Comparison of ENCODE assay signal across 9 cellular contexts in genomic region chr11:7987560-7987883, GRCh38. TPM values are rescaled to one million over a fixed set of nuclear protein-coding genes. Genes with fewer than 3 reads are reported as not detected.
A peak's percentile ranks its signal among the peaks of the same experiment; 100 is the strongest.
DNase-seq lines count a peak whose midpoint lies in the region; ATAC-seq, FAIRE-seq and TF ChIP-seq lines count a peak whose summit lies in the region.
"Not testable (repeated sequence)": the region's sequence is repeated elsewhere in the genome, so short reads cannot be mapped to it uniquely, and the experiment has no call there.
"Had no signal": no experiment of that assay in that cellular context is flagged by ENCODE, and none has a peak within 500 bp of the region (broad histone marks: within the 10 kb centered on the region; RNA-seq: fewer than 3 reads in every experiment).

No MANE protein-coding gene starts in this region.

- H4K91ac ChIP-seq in H1 (replicated peaks; ENCODE audit: insufficient read length, low read length): not testable (repeated sequence)

- peaks cover 16% of the 10 kb centered on the region for H3K36me3 Mint-ChIP-seq in CD4-positive, CD25-positive, alpha-beta regulatory T cell
- H3K36me3 Mint-ChIP-seq in activated naive CD4-positive, alpha-beta T cell treated with anti-CD3 and anti-CD28 coated beads for 36 hours (ENCODE audit: low read depth): peaks cover 19% of the 10 kb centered on the region
- H3K36me3 Mint-ChIP-seq in immature natural killer cell: peaks cover 3 to 14% (median 4%) of the 10 kb centered on the region in 3 donors

- H3K4me2 ChIP-seq in PC-9 (peak overlapping the region; percentile 98), H1 (ENCODE audit: insufficient read depth in 1 of 2, low read depth in 2 of 2, low read length in 2 of 2) (peak overlapping the region; percentile 85 to 91)

- not testable (repeated sequence) for H2BK120ac ChIP-seq in H1 (replicated peaks; ENCODE audit: low read depth, low read length)

- H4K20me1 ChIP-seq in PC-9 (ENCODE audit: insufficient read depth); H1 (replicated peaks in 1 of 2; ENCODE audit: control insufficient read depth in 1 of 2, insufficient read depth in 2 of 2, low read length in 2 of 2): not testable (repeated sequence)

- H3K27me3 ChIP-seq in CD4-positive, CD25-positive, alpha-beta regulatory T cell (ENCODE audit: control insufficient read depth, insufficient read depth, low read length); PC-9 (ENCODE audit: insufficient read depth, low read depth); H1 (replicated peaks in 1 of 4; ENCODE audit: control insufficient read depth in 3 of 4, extremely low read depth in 1 of 4, insufficient read depth in 3 of 4, low read length in 3 of 4); neuron (ENCODE audit: insufficient read depth, low read length); thoracic aorta (replicated peaks; ENCODE audit: insufficient read depth): not testable (repeated sequence)

- H3K27ac ChIP-seq in CD4-positive, CD25-positive, alpha-beta regulatory T cell (ENCODE audit: insufficient read depth, low read length, poor library complexity, severe bottlenecking): peak overlapping the region; percentile 75
- not testable (repeated sequence) for H3K27ac ChIP-seq in PC-9; H1 (ENCODE audit: low read depth, low read length)
- peak overlapping the region; percentile 47 to 54 for H3K27ac ChIP-seq in thoracic aorta

- H3K23me2 ChIP-seq in H1 (ENCODE audit: low read depth, low read length): not testable (repeated sequence)

- not testable (repeated sequence) for H3K9me3 ChIP-seq in CD4-positive, CD25-positive, alpha-beta regulatory T cell (ENCODE audit: control insufficient read depth in 2 of 2, low read length in 2 of 2); PC-9 (ENCODE audit: insufficient read depth, low read depth); H1 (ENCODE audit: insufficient read depth in 2 of 2, low read depth in 1 of 2, low read length in 1 of 2); neuron (ENCODE audit: low read length); thoracic aorta

- not testable (repeated sequence) for H3K9me3 Mint-ChIP-seq in CD4-positive, CD25-positive, alpha-beta regulatory T cell; activated naive CD4-positive, alpha-beta T cell treated with anti-CD3 and anti-CD28 coated beads for 36 hours; immature natural killer cell

- H2BK5ac ChIP-seq in H1 (ENCODE audit: low read depth, low read length): not testable (repeated sequence)

- not testable (repeated sequence) for TF ChIP-seq CTCF in PC-9 (conservative IDR thresholded peaks at IDR 0.05); H1 (IDR thresholded peaks at IDR 0.05; ENCODE audit: control extremely low read depth in 1 of 3, insufficient read depth in 1 of 3, low read depth in 1 of 3, low read length in 3 of 3); thoracic aorta (IDR thresholded peaks at IDR 0.05)

- DNase-seq in CD4-positive, CD25-positive, alpha-beta regulatory T cell; PC-9; activated naive CD4-positive, alpha-beta T cell treated with anti-CD3 and anti-CD28 coated beads for 36 hours; H1 (ENCODE audit: low read depth in 1 of 2, low spot score in 2 of 2); immature natural killer cell; thoracic aorta (ENCODE audit: low spot score): not testable (repeated sequence)

- not testable (repeated sequence) for H3K27me3 Mint-ChIP-seq in CD4-positive, CD25-positive, alpha-beta regulatory T cell; activated naive CD4-positive, alpha-beta T cell treated with anti-CD3 and anti-CD28 coated beads for 36 hours (ENCODE audit: low read depth); immature natural killer cell (ENCODE audit: low read depth in 3 of 3)

- H3K79me2 ChIP-seq in PC-9 (ENCODE audit: low read depth): peaks cover 30% of the 10 kb centered on the region
- peaks cover 10 to 32% of the 10 kb centered on the region in 2 experiments for H3K79me2 ChIP-seq in H1 (ENCODE audit: control insufficient read depth in 1 of 2, insufficient read depth in 2 of 2, low read length in 2 of 2)

- H4K8ac ChIP-seq in H1 (ENCODE audit: extremely low read depth, insufficient read depth, low read length): not testable (repeated sequence)

- not testable (repeated sequence) for TF ChIP-seq EP300 in H1 (IDR thresholded peaks at IDR 0.05; ENCODE audit: borderline replicate concordance in 1 of 2, low read depth in 2 of 2, low read length in 2 of 2)

- H2AK5ac ChIP-seq in H1 (ENCODE audit: low read depth, low read length): not testable (repeated sequence)

- POLR2A ChIA-PET in PC-9 (lab: Charles Lee; ENCODE audit: unreplicated experiment): interaction anchor here (0.6 to 1.4 kb wide), 7 partner anchors 77 to 707 kb away, joined by 3 to 12 read pairs (median 5); no protein-coding TSS in a partner anchor
- POLR2A ChIA-PET in H1 (lab: Charles Lee; ENCODE audit: partially characterized antibody): interaction anchor here (1.0 to 2.4 kb wide), 15 partner anchors 8 to 112 kb away, joined by 3 to 58 read pairs (median 4); no protein-coding TSS in a partner anchor

- not testable (repeated sequence) for H3K23ac ChIP-seq in H1 (ENCODE audit: insufficient read length)

- not testable (repeated sequence) for H3K9me2 ChIP-seq in PC-9 (ENCODE audit: insufficient read depth)

- not testable (repeated sequence) for H2BK12ac ChIP-seq in H1 (ENCODE audit: low read depth, low read length)

- peak overlapping the region; percentile 94 to 100 (median 97) for H3K27ac Mint-ChIP-seq in CD4-positive, CD25-positive, alpha-beta regulatory T cell
- peak overlapping the region; percentile 47 for H3K27ac Mint-ChIP-seq in activated naive CD4-positive, alpha-beta T cell treated with anti-CD3 and anti-CD28 coated beads for 36 hours
- peak overlapping the region; percentile 77 to 97 (median 90) for H3K27ac Mint-ChIP-seq in immature natural killer cell

- not testable (repeated sequence) for H4K5ac ChIP-seq in H1 (ENCODE audit: insufficient read length, low read depth, low read length)

- not testable (repeated sequence) for TF ChIP-seq RAD21 in H1 (IDR thresholded peaks at IDR 0.05 in 1 of 2, conservative IDR thresholded peaks at IDR 0.05 in 1 of 2; ENCODE audit: low read depth in 2 of 2, low read length in 2 of 2)

- not testable (repeated sequence) for H2BK20ac ChIP-seq in H1 (ENCODE audit: low read length)

- BruUV-seq in PC-9 (replicated peaks; lab: Mats Ljungman, UMichigan): not testable (repeated sequence)

- H3K79me1 ChIP-seq in H1 (ENCODE audit: low read depth, low read length): not testable (repeated sequence)

- H3K4me3 ChIP-seq in CD4-positive, CD25-positive, alpha-beta regulatory T cell (ENCODE audit: low read depth, low read length): peak overlapping the region; percentile 98
- H3K4me3 ChIP-seq in PC-9 (peak overlapping the region; percentile 91), H1 (ENCODE audit: extremely low read depth in 1 of 4, insufficient read depth in 2 of 4, low read depth in 3 of 4, low read length in 4 of 4) (peak overlapping the region; percentile 73 to 99 (median 86)), neuron (ENCODE audit: low read length) (peak overlapping the region; percentile 97), thoracic aorta (peak overlapping the region; percentile 83)

- H3K4me1 ChIP-seq in CD4-positive, CD25-positive, alpha-beta regulatory T cell (ENCODE audit: control insufficient read depth, insufficient read depth, low read length, poor library complexity, severe bottlenecking): peaks cover 25% of the 10 kb centered on the region
- H3K4me1 ChIP-seq in PC-9 (replicated peaks; ENCODE audit: insufficient read depth) (peaks cover 23% of the 10 kb centered on the region), neuron (ENCODE audit: insufficient read depth, low read length) (peaks cover 17% of the 10 kb centered on the region), thoracic aorta (ENCODE audit: control insufficient read depth in 1 of 2, low read depth in 2 of 2) (peaks cover 28 to 37% of the 10 kb centered on the region in 2 donors)
- not testable (repeated sequence) for H3K4me1 ChIP-seq in H1 (replicated peaks in 1 of 4; ENCODE audit: control insufficient read depth in 3 of 4, insufficient read depth in 4 of 4, low read length in 3 of 4)

- H3K18ac ChIP-seq in H1 (ENCODE audit: extremely low read depth, low read length): not testable (repeated sequence)

- intact Hi-C loops in PC-9 (cut with micrococcal nuclease; ENCODE audit: unreplicated experiment): loop anchor here (1.0 kb wide), 2 partner anchors 81 to 95 kb away; no protein-coding TSS in a partner anchor
- intact Hi-C loops in activated naive CD4-positive, alpha-beta T cell treated with anti-CD3 and anti-CD28 coated beads for 36 hours (cut with micrococcal nuclease): loop anchor here (1.0 to 10.0 kb wide), 10 partner anchors 31 to 1753 kb away; partner anchors contain the start of genes CNGA4, CYB5R2, FHIP1B and PPFIBP2

- not testable (repeated sequence) for TF ChIP-seq POLR2A in H1 (IDR thresholded peaks at IDR 0.05; ENCODE audit: control extremely low read depth in 1 of 2, low read depth in 2 of 2, low read length in 2 of 2)

- peak overlapping the region; percentile 91 for H3K4ac ChIP-seq in H1 (replicated peaks; ENCODE audit: insufficient read length, low read depth, low read length)

- not testable (repeated sequence) for H3F3A ChIP-seq in PC-9 (ENCODE audit: insufficient read depth, low read depth)

- H3K14ac ChIP-seq in H1 (ENCODE audit: insufficient read length): not testable (repeated sequence)

- CTCF ChIA-PET in PC-9 (lab: Charles Lee): interaction anchor here (0.5 to 1.4 kb wide), 5 partner anchors 10 to 95 kb away, joined by 4 to 25 read pairs (median 9); no protein-coding TSS in a partner anchor
- CTCF ChIA-PET in activated naive CD4-positive, alpha-beta T cell treated with anti-CD3 and anti-CD28 coated beads for 36 hours (lab: Charles Lee): interaction anchor here (0.6 to 2.4 kb wide), 15 partner anchors 8 to 177 kb away, joined by 3 to 71 read pairs (median 5); no protein-coding TSS in a partner anchor
- CTCF ChIA-PET in H1 (lab: Charles Lee; ENCODE audit: partially characterized antibody): interaction anchor here (0.5 to 6.0 kb wide), 18 partner anchors 10 to 1282 kb away, joined by 3 to 127 read pairs (median 6); partner anchors contain the start of gene NLRP10

- H2BK15ac ChIP-seq in H1 (ENCODE audit: low read length): not testable (repeated sequence)

- FAIRE-seq in H1 (lab: Jason Lieb, UNC): not testable (repeated sequence)

- WGBS in H1 (ENCODE audit: extremely low coverage in 1 of 2, insufficient coverage in 1 of 2, insufficient read length in 1 of 2, insufficient replicate concordance in 2 of 2, low coverage in 1 of 2, low lambda C conversion rate in 2 of 2, missing lambda C conversion rate in 1 of 2), 2 experiments: 1 to 100% methylated on average over 1 to 9 of the region's 13 CpGs

- peak in 1 of 2 donors; percentile 2 for ATAC-seq in CD4-positive, CD25-positive, alpha-beta regulatory T cell (ENCODE audit: low read depth in 2 of 2)
- ATAC-seq in HG02610 (IDR thresholded peaks at IDR 0.05; ENCODE audit: unreplicated experiment): peak; percentile 8
- not testable (repeated sequence) for ATAC-seq in thoracic aorta (ENCODE audit: insufficient number of reproducible peaks, low FRiP score, low read depth)

- peaks cover 21% of the 10 kb centered on the region for H3K36me3 ChIP-seq in CD4-positive, CD25-positive, alpha-beta regulatory T cell (ENCODE audit: control insufficient read depth, insufficient read depth, low read length)
- H3K36me3 ChIP-seq in PC-9 (ENCODE audit: low read depth) (peaks cover 11% of the 10 kb centered on the region; the same call in 1 of the 2 replicates), H1 (ENCODE audit: control insufficient read depth in 2 of 4, insufficient read depth in 4 of 4, low read length in 3 of 4) (peaks cover 0 to 26% (median 11%) of the 10 kb centered on the region in 4 experiments; a peak in 7 of 8 replicates), neuron (ENCODE audit: insufficient read depth, low read length) (peaks cover 30% of the 10 kb centered on the region), thoracic aorta (peaks cover 13% of the 10 kb centered on the region)

- H2AFZ ChIP-seq in PC-9: peak overlapping the region; percentile 66
- not testable (repeated sequence) for H2AFZ ChIP-seq in H1 (ENCODE audit: low read length); neuron (ENCODE audit: low read depth, low read length)

- H3K4me1 Mint-ChIP-seq in CD4-positive, CD25-positive, alpha-beta regulatory T cell: peaks cover 21 to 58% (median 41%) of the 10 kb centered on the region in 4 donors
- H3K4me1 Mint-ChIP-seq in activated naive CD4-positive, alpha-beta T cell treated with anti-CD3 and anti-CD28 coated beads for 36 hours (ENCODE audit: low read depth): peaks cover 37% of the 10 kb centered on the region
- H3K4me1 Mint-ChIP-seq in immature natural killer cell: peaks cover 40 to 55% of the 10 kb centered on the region in 2 donors

- not testable (repeated sequence) for H3K56ac ChIP-seq in H1 (replicated peaks; ENCODE audit: insufficient read length, low read depth, low read length)

- H3K4me3 Mint-ChIP-seq in CD4-positive, CD25-positive, alpha-beta regulatory T cell: peak overlapping the region; percentile 77 to 98 (median 94)
- H3K4me3 Mint-ChIP-seq in activated naive CD4-positive, alpha-beta T cell treated with anti-CD3 and anti-CD28 coated beads for 36 hours: peak overlapping the region; percentile 88
- H3K4me3 Mint-ChIP-seq in immature natural killer cell: peak overlapping the region; percentile 88 to 99 (median 90)

- H3K9ac ChIP-seq in H1 (replicated peaks in 1 of 4; ENCODE audit: extremely low read depth in 1 of 4, low read depth in 3 of 4, low read length in 3 of 4): peak overlapping the region; percentile 73 to 95 (median 83)

RNA-seq across cellular contexts. Expression of gene EIF3F, which starts 0.4 kb away (rescaled TPM):
- 331 TPM for total RNA-seq in CD4-positive, CD25-positive, alpha-beta regulatory T cell
- polyA plus RNA-seq in CD4-positive, CD25-positive, alpha-beta regulatory T cell: 100 to 1,000 TPM; 393 to 507 (median 480) TPM
- total RNA-seq in PC-9 (2021) (191 and 195 TPM in 2 replicates), thoracic aorta (100 to 1,000 TPM; 125 to 166 TPM)
- total RNA-seq in activated naive CD4-positive, alpha-beta T cell treated with anti-CD3 and anti-CD28 coated beads for 36 hours: 100 to 1,000 TPM; 365 to 380 TPM
- 385 and 388 TPM in 2 replicates for total RNA-seq in H1 (2021; fragmentation: NEBNext Ultra II Directional; extraction: Animal tissue kit (Norgen Biotek cat#: 25700))
- polyA plus RNA-seq in H1 (2011; rRNA removed) (222 and 469 TPM in 2 replicates), immature natural killer cell (100 to 1,000 TPM; 242 to 305 (median 262) TPM)
- 352 TPM for polyA plus RNA-seq in H1 (2011; cell fraction: cytosol; rRNA removed)
- polyA plus RNA-seq in H1 (2011; cell fraction: nucleus; rRNA removed): 349 TPM
- polyA plus RNA-seq in H1 (2012, experiment 1 of 2): 353 to 461 TPM (median 430 TPM) in 4 replicates
- 373 TPM for polyA plus RNA-seq in H1 (2012, experiment 2 of 2)
- polyA plus RNA-seq in H1 (2013, experiment 1 of 2): 479 TPM
- 464 TPM for polyA plus RNA-seq in H1 (2013, experiment 2 of 2)
- 220 and 221 TPM in 2 replicates for polyA minus RNA-seq in H1 (2011; rRNA and poly(A)+ RNA removed)
- 184 TPM for polyA minus RNA-seq in H1 (2011; cell fraction: cytosol; rRNA and poly(A)+ RNA removed)
- 187 TPM for polyA minus RNA-seq in H1 (2011; cell fraction: nucleus; rRNA and poly(A)+ RNA removed)

RNA-seq across cellular contexts. Expression of gene NLRP10, which starts 22.3 kb away (rescaled TPM):
- not detected for total RNA-seq in CD4-positive, CD25-positive, alpha-beta regulatory T cell
- not detected for polyA plus RNA-seq in CD4-positive, CD25-positive, alpha-beta regulatory T cell
- total RNA-seq in PC-9 (2021): 0.96 and 1.6 TPM in 2 replicates
- not detected for total RNA-seq in activated naive CD4-positive, alpha-beta T cell treated with anti-CD3 and anti-CD28 coated beads for 36 hours
- total RNA-seq in H1 (2021; fragmentation: NEBNext Ultra II Directional; extraction: Animal tissue kit (Norgen Biotek cat#: 25700)): 0.31 and 0.71 TPM in 2 replicates
- 0.16 TPM in 1 of 2 replicates, not detected in the other for polyA plus RNA-seq in H1 (2011; rRNA removed)
- polyA plus RNA-seq in H1 (2011; cell fraction: cytosol; rRNA removed): 0.13 TPM
- 0.23 TPM for polyA plus RNA-seq in H1 (2011; cell fraction: nucleus; rRNA removed)
- 0.12 to 0.41 TPM (median 0.20 TPM) in 4 replicates for polyA plus RNA-seq in H1 (2012, experiment 1 of 2)
- polyA plus RNA-seq in H1 (2012, experiment 2 of 2): not detected
- 0.28 TPM for polyA plus RNA-seq in H1 (2013, experiment 1 of 2)
- 0.35 TPM for polyA plus RNA-seq in H1 (2013, experiment 2 of 2)
- 0.27 and 0.44 TPM in 2 replicates for polyA minus RNA-seq in H1 (2011; rRNA and poly(A)+ RNA removed)
- not detected for polyA minus RNA-seq in H1 (2011; cell fraction: cytosol; rRNA and poly(A)+ RNA removed)
- 0.40 TPM for polyA minus RNA-seq in H1 (2011; cell fraction: nucleus; rRNA and poly(A)+ RNA removed)
- not detected for polyA plus RNA-seq in immature natural killer cell
- under 1 TPM in 1 of 2 donors, not detected in 1; 0.14 TPM for total RNA-seq in thoracic aorta
- total RNA-seq: left ventricle myocardium superior had no signal

RNA-seq across cellular contexts. Expression of gene OR10A3, which starts 46.0 kb away (rescaled TPM):
- total RNA-seq in CD4-positive, CD25-positive, alpha-beta regulatory T cell: not detected
- not detected for polyA plus RNA-seq in CD4-positive, CD25-positive, alpha-beta regulatory T cell
- total RNA-seq in PC-9 (2021) (not detected in 2 replicates), thoracic aorta (not detected)
- total RNA-seq in activated naive CD4-positive, alpha-beta T cell treated with anti-CD3 and anti-CD28 coated beads for 36 hours: not detected
- not detected in 2 replicates for total RNA-seq in H1 (2021; fragmentation: NEBNext Ultra II Directional; extraction: Animal tissue kit (Norgen Biotek cat#: 25700))
- polyA plus RNA-seq in H1 (2011; rRNA removed) (not detected in 2 replicates), immature natural killer cell (not detected)
- not detected for polyA plus RNA-seq in H1 (2011; cell fraction: cytosol; rRNA removed)
- polyA plus RNA-seq in H1 (2011; cell fraction: nucleus; rRNA removed): 0.04 TPM
- polyA plus RNA-seq in H1 (2012, experiment 1 of 2): 0.12 to 0.17 TPM in 2 of 4 replicates, not detected in the others
- polyA plus RNA-seq in H1 (2012, experiment 2 of 2): not detected
- polyA plus RNA-seq in H1 (2013, experiment 1 of 2): not detected
- polyA plus RNA-seq in H1 (2013, experiment 2 of 2): not detected
- 0.27 TPM in 1 of 2 replicates, not detected in the other for polyA minus RNA-seq in H1 (2011; rRNA and poly(A)+ RNA removed)
- not detected for polyA minus RNA-seq in H1 (2011; cell fraction: cytosol; rRNA and poly(A)+ RNA removed)
- polyA minus RNA-seq in H1 (2011; cell fraction: nucleus; rRNA and poly(A)+ RNA removed): not detected
- total RNA-seq: left ventricle myocardium superior had no signal

RNA-seq across cellular contexts. Expression of gene OR10A6, which starts 56.5 kb away (rescaled TPM):
- total RNA-seq in CD4-positive, CD25-positive, alpha-beta regulatory T cell: not detected
- not detected for polyA plus RNA-seq in CD4-positive, CD25-positive, alpha-beta regulatory T cell
- total RNA-seq in PC-9 (2021): not detected in 2 replicates
- total RNA-seq in activated naive CD4-positive, alpha-beta T cell treated with anti-CD3 and anti-CD28 coated beads for 36 hours: not detected
- total RNA-seq in H1 (2021; fragmentation: NEBNext Ultra II Directional; extraction: Animal tissue kit (Norgen Biotek cat#: 25700)): not detected in 2 replicates
- polyA plus RNA-seq in H1 (2011; rRNA removed): not detected in 2 replicates
- polyA plus RNA-seq in H1 (2011; cell fraction: cytosol; rRNA removed): not detected
- polyA plus RNA-seq in H1 (2011; cell fraction: nucleus; rRNA removed): not detected
- not detected in 4 replicates for polyA plus RNA-seq in H1 (2012, experiment 1 of 2)
- not detected for polyA plus RNA-seq in H1 (2012, experiment 2 of 2)
- not detected for polyA plus RNA-seq in H1 (2013, experiment 1 of 2)
- not detected for polyA plus RNA-seq in H1 (2013, experiment 2 of 2)
- polyA minus RNA-seq in H1 (2011; rRNA and poly(A)+ RNA removed): 0.41 TPM in 1 of 2 replicates, not detected in the other
- not detected for polyA minus RNA-seq in H1 (2011; cell fraction: cytosol; rRNA and poly(A)+ RNA removed)
- polyA minus RNA-seq in H1 (2011; cell fraction: nucleus; rRNA and poly(A)+ RNA removed): not detected
- not detected for polyA plus RNA-seq in immature natural killer cell
- total RNA-seq in thoracic aorta: not detected
- total RNA-seq: left ventricle myocardium superior had no signal

Comparison
In these comparisons a context has a peak if more than half of its experiments do, and no peak if none do; other contexts are left out.
1. H3K27ac Mint-ChIP-seq: peak in every context shown above with its lines; median percentile 97 in CD4-positive, CD25-positive, alpha-beta regulatory T cell; 90 in immature natural killer cell; 47 in activated naive CD4-positive, alpha-beta T cell treated with anti-CD3 and anti-CD28 coated beads for 36 hours.